ENCODE assay signal across 20 cellular contexts in genomic region chr12:76303365-76303764, GRCh38. TPM values are rescaled to one million over a fixed set of nuclear protein-coding genes. Genes with fewer than 3 reads are reported as not detected.
DNase-seq lines count a peak whose midpoint lies in the region; ATAC-seq and TF ChIP-seq lines count a peak whose summit lies in the region.
"Had no signal": no experiment of that assay in that cellular context is flagged by ENCODE, and none has a peak within 500 bp of the region (broad histone marks: within the 10 kb centered on the region; RNA-seq: fewer than 3 reads in every experiment).

No MANE protein-coding gene starts in this region.

- H3K36me3 ChIP-seq in GM23248 (ENCODE audit: low read depth) (no peaks in the 10 kb centered on the region), MG63 (no peaks in the 10 kb centered on the region; the same call in 1 of the 2 replicates), osteoblast (ENCODE audit: insufficient read depth, low read length) (no peaks in the 10 kb centered on the region)

- no peak overlapping the region for H3K4me3 ChIP-seq in GM23248
- no peak overlapping the region for H3K4me3 ChIP-seq in MG63
- H3K4me3 ChIP-seq in osteoblast (ENCODE audit: insufficient read depth, low read length), result no peak overlapping the region

- no peaks in the 10 kb centered on the region for H3K27me3 Mint-ChIP-seq in chondrocyte (ENCODE audit: low read depth)

- no peaks in the 10 kb centered on the region for H3K36me3 Mint-ChIP-seq in chondrocyte (ENCODE audit: low read depth)

- H2AFZ ChIP-seq in GM23248 (peak overlapping the region; percentile 32; the same call in 1 of the 2 replicates), osteoblast (ENCODE audit: low read length) (peak overlapping the region; percentile 44)

- WGBS in GM23248 (ENCODE audit: low coverage in 1 of 2, low lambda C conversion rate in 2 of 2, missing lambda C conversion rate in 2 of 2), 2 experiments, result 87 to 97% methylated on average over 2 of the region's 2 CpGs

- no peaks in the 10 kb centered on the region for H3K79me2 ChIP-seq in GM23248 (ENCODE audit: insufficient read depth)
- no peaks in the 10 kb centered on the region for H3K79me2 ChIP-seq in osteoblast (ENCODE audit: insufficient read depth, low read length)

- peak overlapping the region; percentile 50 for H3K27ac Mint-ChIP-seq in chondrocyte (ENCODE audit: unreplicated experiment)
- H3K27ac Mint-ChIP-seq: B cell; CD4-positive, alpha-beta T cell had no signal

- in situ Hi-C loops in GM23248 (cut with MboI), result no loop called here

- H3K4me1 Mint-ChIP-seq in chondrocyte (ENCODE audit: low read depth), result peaks cover 21% of the 10 kb centered on the region
- H3K4me1 Mint-ChIP-seq: B cell had no signal

- H3K4me3 Mint-ChIP-seq in chondrocyte (ENCODE audit: unreplicated experiment), result no peak overlapping the region
- H3K4me3 Mint-ChIP-seq: B cell; CD4-positive, alpha-beta T cell had no signal

- no peak overlapping the region for H3K9ac ChIP-seq in GM23248

- peaks cover 3% of the 10 kb centered on the region for H3K9me3 Mint-ChIP-seq in chondrocyte (ENCODE audit: low read depth)
- H3K9me3 Mint-ChIP-seq: CD4-positive, alpha-beta T cell had no signal

- peak overlapping the region; percentile 44 for H3K4me2 ChIP-seq in GM23248 (ENCODE audit: unreplicated experiment)
- peak overlapping the region; percentile 28 for H3K4me2 ChIP-seq in osteoblast (ENCODE audit: insufficient read depth, low read length)

- ATAC-seq in HG03469 (IDR thresholded peaks at IDR 0.05; ENCODE audit: unreplicated experiment), result no peak
- ATAC-seq: Panc1 had no signal

- H3K27me3 ChIP-seq in GM23248 (replicated peaks; ENCODE audit: insufficient read depth) (no peaks in the 10 kb centered on the region), MG63 (no peaks in the 10 kb centered on the region), osteoblast (ENCODE audit: insufficient read depth, low read length) (no peaks in the 10 kb centered on the region)

- H3K4me1 ChIP-seq in GM23248 (ENCODE audit: insufficient read depth) (peaks cover 15% of the 10 kb centered on the region), osteoblast (ENCODE audit: insufficient read depth, low read length) (peaks cover 5% of the 10 kb centered on the region)

- no peaks in the 10 kb centered on the region for H3K9me2 ChIP-seq in GM23248 (ENCODE audit: insufficient read depth)

- H3K27ac ChIP-seq in GM23248 (no peak overlapping the region), osteoblast (ENCODE audit: low read depth, low read length) (no peak overlapping the region)

- H4K20me1 ChIP-seq in GM23248 (ENCODE audit: insufficient read depth) (no peaks in the 10 kb centered on the region), osteoblast (ENCODE audit: insufficient read depth, low read length) (no peaks in the 10 kb centered on the region)

- H3K9me3 ChIP-seq in GM23248 (ENCODE audit: low read depth) (no peaks in the 10 kb centered on the region), MG63 (no peaks in the 10 kb centered on the region), osteoblast (ENCODE audit: low read depth, low read length) (no peaks in the 10 kb centered on the region)

- H3F3A ChIP-seq in GM23248 (ENCODE audit: insufficient read depth), result no peaks in the 10 kb centered on the region

- peak; percentile 28 for DNase-seq in GM23248
- peak; percentile 30 for DNase-seq in MG63
- DNase-seq in chondrocyte (ENCODE audit: low spot score), result no peak
- DNase-seq in osteoblast (ENCODE audit: insufficient read length, low spot score, missing footprints), result peak; percentile 67
- DNase-seq in central memory CD4-positive, alpha-beta T cell, result no peak
- no peak for DNase-seq in 8988T
- no peak for DNase-seq in NCI-H2171 (lab: John Stamatoyannopoulos, UW)
- DNase-seq: ACHN; Calu3; CD4-positive, alpha-beta T cell; DMS79 treated with DMSO at 0.1 percent for 48 hours; NCI-H146; NCI-H2107; NCI-H446; NCI-H748 treated with DMSO at 0.1 percent for 48 hours; Right ventricle myocardium superior; SW 1271 had no signal

- TF ChIP-seq CTCF in chondrocyte (IDR thresholded peaks at IDR 0.05), result peak; percentile 26
- no peak for TF ChIP-seq CTCF in osteoblast (IDR thresholded peaks at IDR 0.05; ENCODE audit: extremely low read depth, low read depth, low read length)

RNA-seq across cellular contexts. Expression of gene BBS10, which starts 44.9 kb away (rescaled TPM):
- total RNA-seq in GM23248 (2014; rRNA removed; shearing (Covaris generic)), result 13.9 and 15.8 TPM in 2 replicates
- polyA plus RNA-seq in GM23248 (2016; fragmentation: Nextera tagmentation; extraction: Ambion mirVana), result 14.4 and 16.8 TPM in 2 replicates
- total RNA-seq in MG63 (2014; rRNA removed; shearing (Covaris generic); ENCODE audit: low replicate concordance), result 7.6 and 17.5 TPM in 2 replicates
- total RNA-seq in chondrocyte (7.6 to 11.3 TPM (median 8.2 TPM) in 3 replicates), osteoblast (9.8 and 11.8 TPM in 2 replicates)

Comparison
In these comparisons a context has a peak if more than half of its experiments do, and no peak if none do; other contexts are left out.
1. DNase-seq: peak in GM23248 (single experiment), MG63 (single experiment) and osteoblast (single experiment); none in chondrocyte (single experiment), central memory CD4-positive, alpha-beta T cell (single experiment), 8988T (single experiment) and NCI-H2171 (single experiment).